ENCODE assay signal across 8 cellular contexts in the genomic region with DNA sequence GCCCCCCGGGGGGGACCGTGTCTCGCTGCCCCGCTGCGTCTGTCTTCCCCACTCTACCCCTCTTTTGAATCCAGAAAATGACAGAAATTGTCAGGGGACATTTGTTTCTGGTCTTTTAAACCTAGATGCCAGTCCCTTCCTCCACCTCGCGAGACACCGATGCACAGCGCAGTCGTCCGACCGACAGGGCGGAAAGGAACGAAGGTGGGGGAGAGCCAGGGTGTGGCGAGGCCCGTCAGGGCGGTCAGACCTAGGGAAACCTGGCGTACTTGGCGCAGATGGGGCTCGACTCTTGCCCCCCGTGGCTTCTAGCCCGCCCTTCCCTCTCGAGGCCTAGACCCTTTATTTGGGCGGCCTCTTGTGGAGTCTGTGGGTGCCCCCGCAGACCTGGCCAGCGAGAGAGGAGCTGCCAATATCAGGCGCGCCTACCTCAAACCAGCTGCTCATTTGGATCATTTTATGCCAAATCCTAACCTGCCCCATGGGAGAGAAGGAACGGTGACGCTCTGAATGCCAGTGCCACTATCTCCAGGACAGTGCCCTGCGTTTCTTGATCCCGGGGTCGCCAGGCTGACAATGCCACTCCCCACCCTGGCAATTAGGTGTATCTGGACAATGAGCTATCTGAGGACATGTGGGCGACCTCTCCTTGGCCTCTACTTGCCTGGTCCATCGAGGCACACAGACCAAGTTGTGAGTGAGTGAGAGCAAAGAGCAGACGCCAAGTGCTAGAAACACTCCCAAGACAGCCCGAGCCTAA. TPM values are rescaled to one million over a fixed set of nuclear protein-coding genes. Genes with fewer than 3 reads are reported as not detected.
DNase-seq lines count a peak whose midpoint lies in the region; ATAC-seq and TF ChIP-seq lines count a peak whose summit lies in the region.

No MANE protein-coding gene starts in this region.

- H3K9me3 ChIP-seq in CD8-positive, alpha-beta memory T cell (ENCODE audit: low read length) = no peaks in the 10 kb centered on the region
- no peaks in the 10 kb centered on the region for H3K9me3 ChIP-seq in MM.1S (replicated peaks; ENCODE audit: insufficient read depth, low read length)

- H3K9me3 Mint-ChIP-seq in CD8-positive, alpha-beta memory T cell = peaks cover 0 to 2% (median 0%) of the 10 kb centered on the region in 5 donors
- H3K9me3 Mint-ChIP-seq in dendritic cell treated with granulocyte-macrophage colony-stimulating factor and Interleukin-4, amounts not matched to agents 40 ng/mL and 50 ng/mL, for 4 days = no peaks in the 10 kb centered on the region

- ATAC-seq in HG03460 (IDR thresholded peaks at IDR 0.05; ENCODE audit: unreplicated experiment) (no peak), GM18520 (IDR thresholded peaks at IDR 0.05; ENCODE audit: unreplicated experiment) (no peak)

- H3K36me3 ChIP-seq in CD8-positive, alpha-beta memory T cell (ENCODE audit: insufficient read depth, low read length) = no peaks in the 10 kb centered on the region
- no peaks in the 10 kb centered on the region for H3K36me3 ChIP-seq in MM.1S (replicated peaks; ENCODE audit: insufficient read depth, low read length)

- H3K27ac ChIP-seq in CD8-positive, alpha-beta memory T cell (ENCODE audit: low read depth, low read length) = no peak overlapping the region
- H3K27ac ChIP-seq in MM.1S (ENCODE audit: low read length) = no peak overlapping the region

- H3K4me2 ChIP-seq in MM.1S (ENCODE audit: low read depth, low read length) = peak overlapping the region; percentile 86; the same call in 1 of the 2 replicates

- H3K9me2 ChIP-seq in MM.1S (replicated peaks; ENCODE audit: insufficient read depth, low read length) = no peaks in the 10 kb centered on the region

- intact Hi-C loops in dendritic cell treated with granulocyte-macrophage colony-stimulating factor and Interleukin-4, amounts not matched to agents 40 ng/mL and 50 ng/mL, for 4 days (cut with micrococcal nuclease) = no loop called here

- no peaks in the 10 kb centered on the region; the same call in 1 of the 2 replicates for H3F3A ChIP-seq in MM.1S (ENCODE audit: insufficient read depth, low read length)

- H3K27me3 ChIP-seq in CD8-positive, alpha-beta memory T cell (ENCODE audit: insufficient read depth, low read length, poor library complexity, severe bottlenecking) = no peaks in the 10 kb centered on the region
- no peaks in the 10 kb centered on the region for H3K27me3 ChIP-seq in MM.1S (replicated peaks; ENCODE audit: insufficient read depth, low read length)

- H3K79me2 ChIP-seq in MM.1S (ENCODE audit: low read length) = no peaks in the 10 kb centered on the region

- no peak for TF ChIP-seq CTCF in MM.1S (IDR thresholded peaks at IDR 0.05; ENCODE audit: low read length)

- peaks cover 32 to 55% of the 10 kb centered on the region in 2 donors for H3K27me3 Mint-ChIP-seq in CD8-positive, alpha-beta memory T cell
- H3K27me3 Mint-ChIP-seq in dendritic cell treated with granulocyte-macrophage colony-stimulating factor and Interleukin-4, amounts not matched to agents 40 ng/mL and 50 ng/mL, for 4 days = peaks cover 61% of the 10 kb centered on the region

- H3K4me3 ChIP-seq in CD8-positive, alpha-beta memory T cell (ENCODE audit: low read length) = no peak overlapping the region
- peak overlapping the region; percentile 61 for H3K4me3 ChIP-seq in MM.1S (ENCODE audit: low read length)

- no peaks in the 10 kb centered on the region for H4K20me1 ChIP-seq in MM.1S (ENCODE audit: insufficient read depth, low read length)

- H3K27ac Mint-ChIP-seq in CD8-positive, alpha-beta memory T cell = peak overlapping the region in 3 of 8 donors; percentile 64 to 89 (median 70)
- H3K27ac Mint-ChIP-seq in dendritic cell treated with granulocyte-macrophage colony-stimulating factor and Interleukin-4, amounts not matched to agents 40 ng/mL and 50 ng/mL, for 4 days = no peak overlapping the region

- CTCF ChIA-PET in CD8-positive, alpha-beta memory T cell (lab: Charles Lee) = no interaction called here

- POLR2A ChIA-PET in CD8-positive, alpha-beta memory T cell (lab: Charles Lee) = no interaction called here

- peaks cover 3 to 15% (median 7%) of the 10 kb centered on the region in 3 donors for H3K4me1 Mint-ChIP-seq in CD8-positive, alpha-beta memory T cell
- H3K4me1 Mint-ChIP-seq in dendritic cell treated with granulocyte-macrophage colony-stimulating factor and Interleukin-4, amounts not matched to agents 40 ng/mL and 50 ng/mL, for 4 days (ENCODE audit: low read depth) = peaks cover 10% of the 10 kb centered on the region

- DNase-seq in CD8-positive, alpha-beta memory T cell = no peak
- DNase-seq in MM.1S (no peak), midbrain (lab: John Stamatoyannopoulos, UW) (peak; percentile 35), activated gamma-delta T cell treated with Interleukin-2 at 50 U/mL for 16 hours (no peak), NOMO-1 (lab: John Stamatoyannopoulos, UW; ENCODE audit: unreplicated experiment in 2 of 2) (no peak)

- 0 out of 2 replicates have a peak overlapping the region, but pooled peaks have one; percentile 31 for H2AFZ ChIP-seq in MM.1S (ENCODE audit: low read length)

- peak overlapping the region in 6 of 7 donors; percentile 47 to 83 (median 65) for H3K4me3 Mint-ChIP-seq in CD8-positive, alpha-beta memory T cell
- peak overlapping the region; percentile 6 for H3K4me3 Mint-ChIP-seq in dendritic cell treated with granulocyte-macrophage colony-stimulating factor and Interleukin-4, amounts not matched to agents 40 ng/mL and 50 ng/mL, for 4 days

- no peaks in the 10 kb centered on the region for H3K4me1 ChIP-seq in CD8-positive, alpha-beta memory T cell (ENCODE audit: insufficient read depth, low read length)
- H3K4me1 ChIP-seq in MM.1S (ENCODE audit: low read length) = no peaks in the 10 kb centered on the region

- H3K36me3 Mint-ChIP-seq in CD8-positive, alpha-beta memory T cell = no peaks in the 10 kb centered on the region
- no peaks in the 10 kb centered on the region for H3K36me3 Mint-ChIP-seq in dendritic cell treated with granulocyte-macrophage colony-stimulating factor and Interleukin-4, amounts not matched to agents 40 ng/mL and 50 ng/mL, for 4 days (ENCODE audit: low read depth)

- no peak overlapping the region for H3K9ac ChIP-seq in MM.1S (ENCODE audit: low read length)

RNA-seq across cellular contexts. Expression of gene RAB6B, which starts 0.5 kb away (rescaled TPM):
- under 1 TPM; 0.24 to 0.73 TPM for total RNA-seq in CD8-positive, alpha-beta memory T cell
- polyA plus RNA-seq in CD8-positive, alpha-beta memory T cell = 1.7 TPM
